In genomic region chr9:95316794-95317118, GRCh38 we compare ENCODE assay signal across 8 cellular contexts. TPM values are rescaled to one million over a fixed set of nuclear protein-coding genes. Genes with fewer than 3 reads are reported as not detected.
DNase-seq lines count a peak whose midpoint lies in the region; TF ChIP-seq lines count a peak whose summit lies in the region.

No MANE protein-coding gene starts in this region.

- DNase-seq in 8988T (peak; percentile 86), G401 (ENCODE audit: low spot score) (peak; percentile 51), HAP-1 (ENCODE audit: low spot score in 2 of 2) (peak; percentile 86 to 95), Kasumi-1 (lab: John Stamatoyannopoulos, UW) (peak; percentile 49 to 64), RPMI8226 (peak; percentile 57), kidney tubule cell (ENCODE audit: low spot score) (peak; percentile 74), stomach (peak; percentile 66)

- no peak for TF ChIP-seq CTCF in stomach (IDR thresholded peaks at IDR 0.05)

- H3K27me3 ChIP-seq in HAP-1 (ENCODE audit: low read depth) (no peaks in the 10 kb centered on the region), stomach (no peaks in the 10 kb centered on the region)

- intact Hi-C loops in stomach (cut with DNase I; ENCODE audit: low total_unique reads) = no loop called here

- no peaks in the 10 kb centered on the region for H3K36me3 ChIP-seq in HAP-1 (replicated peaks)
- no peaks in the 10 kb centered on the region for H3K36me3 ChIP-seq in stomach

- no peak for TF ChIP-seq POLR2A in stomach (IDR thresholded peaks at IDR 0.05)

- H3K27ac ChIP-seq in cingulate gyrus (ENCODE audit: low read depth, low read length) (peak overlapping the region; percentile 29), stomach (peak overlapping the region; percentile 95 to 99 (median 98))

- in situ Hi-C loops in G401 (cut with HindIII; ENCODE audit: low sequenced_read_pairs) = no loop called here
- in situ Hi-C loops in HAP-1 (cut with MboI; ENCODE audit: low sequenced_read_pairs) = no loop called here

- H3K4me3 ChIP-seq in HAP-1 (peak overlapping the region; percentile 87), stomach (peak overlapping the region; percentile 95 to 97 (median 95))

- 0 to 1% (median 0%) methylated on average over 21 to 22 of the region's 22 CpGs for WGBS in stomach, 5 donors

- peaks cover 30% of the 10 kb centered on the region for H3K4me1 ChIP-seq in HAP-1
- H3K4me1 ChIP-seq in stomach = peaks cover 0 to 33% (median 13%) of the 10 kb centered on the region in 4 donors

- H3K9me3 ChIP-seq in HAP-1 (no peaks in the 10 kb centered on the region), stomach (no peaks in the 10 kb centered on the region)

- TF ChIP-seq EP300 in stomach (IDR thresholded peaks at IDR 0.05) = no peak

RNA-seq across cellular contexts. Expression of gene FANCC, which starts 0.8 kb away (rescaled TPM):
- total RNA-seq in G401 (2014; rRNA removed; shearing (Covaris generic)) = 11.8 and 23.6 TPM in 2 replicates
- 10 to 100 TPM in 3 of 5 donors, 1 to 10 TPM in 2; 6.2 to 24.5 (median 17.4) TPM for total RNA-seq in stomach
- polyA plus RNA-seq in stomach = 1 to 10 TPM; 3.1 to 6.0 (median 4.0) TPM

Comparison
In these comparisons a context has a peak if more than half of its experiments do, and no peak if none do; other contexts are left out.
1. Peak in every context shown above with its lines: DNase-seq, H3K4me3 ChIP-seq and H3K27ac ChIP-seq.